8 cellular contexts compared by ENCODE assay signal in the genomic region with DNA sequence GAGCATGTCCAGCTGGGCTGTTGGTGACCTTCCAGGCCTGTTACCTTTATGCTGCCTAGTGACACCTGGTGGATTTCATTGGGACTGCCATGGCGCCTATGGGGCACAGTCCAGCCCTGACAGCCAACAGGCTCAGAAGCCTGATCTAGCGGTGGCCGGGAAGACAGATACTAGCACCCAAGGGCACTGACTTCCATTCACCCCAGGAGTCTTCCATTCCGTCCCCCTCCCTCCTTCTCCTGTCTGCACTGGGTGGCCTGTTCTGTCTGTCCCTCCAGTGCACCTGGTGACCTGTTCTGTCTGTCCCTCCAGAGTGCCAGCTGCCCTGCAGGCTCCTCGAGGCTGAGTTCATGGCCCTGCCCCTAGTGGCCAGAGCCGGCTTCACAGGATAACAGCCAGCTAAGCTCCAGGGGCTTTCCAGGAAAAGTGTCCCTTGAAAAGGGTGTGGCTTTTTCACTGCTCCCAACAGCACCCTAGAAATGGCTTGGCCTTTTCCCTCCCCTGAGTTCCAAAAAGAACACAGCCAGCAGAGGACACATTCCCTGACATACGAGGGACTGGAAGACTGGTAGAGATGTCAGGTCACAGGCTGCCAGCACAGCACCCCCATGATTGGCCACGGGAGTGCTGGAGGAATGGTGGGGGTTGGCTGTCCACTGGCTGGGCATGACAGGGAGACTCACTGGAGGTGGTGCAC. TPM values are rescaled to one million over a fixed set of nuclear protein-coding genes. Genes with fewer than 3 reads are reported as not detected.
DNase-seq lines count a peak whose midpoint lies in the region; TF ChIP-seq lines count a peak whose summit lies in the region.
"Not testable (repeated sequence)": the region's sequence is repeated elsewhere in the genome, so short reads cannot be mapped to it uniquely, and the experiment has no call there.

No MANE protein-coding gene starts in this region.

- not testable (repeated sequence) for H3K27ac ChIP-seq in Karpas-422 (ENCODE audit: low read length)

- H2AFZ ChIP-seq in Karpas-422 (ENCODE audit: low read length): peak overlapping the region; percentile 56; the same call in 1 of the 2 replicates

- H3K79me2 ChIP-seq in Karpas-422 (ENCODE audit: low read length): not testable (repeated sequence)

- CTCF ChIA-PET in activated CD4-positive, alpha-beta memory T cell treated with anti-CD3 and anti-CD28 coated beads for 36 hours (lab: Charles Lee): interaction anchor here (0.6 to 5.8 kb wide), 13 partner anchors 10 to 543 kb away, joined by 3 to 35 read pairs (median 4); a partner anchor contains a TSS

- POLR2A ChIA-PET in activated CD4-positive, alpha-beta memory T cell treated with anti-CD3 and anti-CD28 coated beads for 36 hours (lab: Charles Lee): not testable (repeated sequence)

- peak overlapping the region; percentile 12 for H3K4me3 ChIP-seq in HAP-1
- peak overlapping the region; percentile 56; the same call in 1 of the 2 replicates for H3K4me3 ChIP-seq in Karpas-422 (ENCODE audit: low read length)
- peak overlapping the region; percentile 36 for H3K4me3 ChIP-seq in retinal pigment epithelial cell (ENCODE audit: low read length)

- H3K4me2 ChIP-seq in Karpas-422 (ENCODE audit: low read depth, low read length, poor library complexity, severe bottlenecking): peak overlapping the region; percentile 61

- H3K4me1 Mint-ChIP-seq in activated CD4-positive, alpha-beta memory T cell treated with anti-CD3 and anti-CD28 coated beads for 36 hours (ENCODE audit: low read depth); type B pancreatic cell (ENCODE audit: unreplicated experiment): not testable (repeated sequence)
- peaks cover 12% of the 10 kb centered on the region for H3K4me1 Mint-ChIP-seq in chondrocyte (ENCODE audit: low read depth)

- H3K4me3 Mint-ChIP-seq in activated CD4-positive, alpha-beta memory T cell treated with anti-CD3 and anti-CD28 coated beads for 36 hours: peak overlapping the region; percentile 66
- H3K4me3 Mint-ChIP-seq in chondrocyte (ENCODE audit: unreplicated experiment) (peak overlapping the region; percentile 72), type B pancreatic cell (peak overlapping the region; percentile 87)

- H3K27me3 ChIP-seq in HAP-1 (ENCODE audit: low read depth); Karpas-422 (ENCODE audit: low read length): not testable (repeated sequence)

- H3K36me3 Mint-ChIP-seq in activated CD4-positive, alpha-beta memory T cell treated with anti-CD3 and anti-CD28 coated beads for 36 hours; chondrocyte (ENCODE audit: low read depth); type B pancreatic cell: not testable (repeated sequence)

- not testable (repeated sequence) for H3K36me3 ChIP-seq in HAP-1 (replicated peaks); Karpas-422 (ENCODE audit: insufficient read depth, low read length)

- H3K27me3 Mint-ChIP-seq in activated CD4-positive, alpha-beta memory T cell treated with anti-CD3 and anti-CD28 coated beads for 36 hours; chondrocyte (ENCODE audit: low read depth): not testable (repeated sequence)
- H3K27me3 Mint-ChIP-seq in type B pancreatic cell: peaks cover 17% of the 10 kb centered on the region

- H3K9ac ChIP-seq in Karpas-422 (ENCODE audit: low read length): not testable (repeated sequence)

- in situ Hi-C loops in HAP-1 (cut with MboI; ENCODE audit: low sequenced_read_pairs): loop anchor here (10.0 kb wide), 4 partner anchors 46 to 1654 kb away; no protein-coding TSS in a partner anchor

- not testable (repeated sequence) for H3K9me3 Mint-ChIP-seq in activated CD4-positive, alpha-beta memory T cell treated with anti-CD3 and anti-CD28 coated beads for 36 hours; chondrocyte (ENCODE audit: low read depth); type B pancreatic cell

- peak; percentile 92 to 97 for DNase-seq in HAP-1 (ENCODE audit: low spot score in 2 of 2)
- peak; percentile 85 for DNase-seq in Karpas-422
- peak; percentile 86 for DNase-seq in activated CD4-positive, alpha-beta memory T cell treated with anti-CD3 and anti-CD28 coated beads for 36 hours
- DNase-seq in chondrocyte (ENCODE audit: low spot score): peak; percentile 85
- peak; percentile 70 for DNase-seq in iPS-NIHi7 (ENCODE audit: extremely low spot score)
- DNase-seq in retinal pigment epithelial cell (ENCODE audit: low read depth): not testable (repeated sequence)
- peak; percentile 79 for DNase-seq in type B pancreatic cell (ENCODE audit: extremely low spot score, unreplicated experiment)

- H3K9me3 ChIP-seq in HAP-1; Karpas-422 (ENCODE audit: low read length): not testable (repeated sequence)

- not testable (repeated sequence) for H3K27ac Mint-ChIP-seq in activated CD4-positive, alpha-beta memory T cell treated with anti-CD3 and anti-CD28 coated beads for 36 hours; type B pancreatic cell
- H3K27ac Mint-ChIP-seq in chondrocyte (ENCODE audit: unreplicated experiment): peak overlapping the region; percentile 45

- H3K9me2 ChIP-seq in Karpas-422 (replicated peaks; ENCODE audit: insufficient read depth, low read length): not testable (repeated sequence)

- H4K20me1 ChIP-seq in Karpas-422 (ENCODE audit: insufficient read depth, low read depth, low read length): not testable (repeated sequence)

- H3K4me1 ChIP-seq in HAP-1: peaks cover 18% of the 10 kb centered on the region
- not testable (repeated sequence) for H3K4me1 ChIP-seq in Karpas-422 (ENCODE audit: low read length)

- intact Hi-C loops in activated CD4-positive, alpha-beta memory T cell treated with anti-CD3 and anti-CD28 coated beads for 36 hours (cut with micrococcal nuclease): loop anchor here (5.0 kb wide), 3 partner anchors 69 to 359 kb away; no protein-coding TSS in a partner anchor

- TF ChIP-seq CTCF in GM12874 (IDR thresholded peaks at IDR 0.05; ENCODE audit: insufficient read depth, low read depth, low read length) (peak; percentile 85), chondrocyte (IDR thresholded peaks at IDR 0.05) (peak; percentile 80), retinal pigment epithelial cell (conservative IDR thresholded peaks at IDR 0.05; ENCODE audit: low read depth, low read length) (peak; percentile 85), type B pancreatic cell (conservative IDR thresholded peaks at IDR 0.05) (peak; percentile 77)

RNA-seq across cellular contexts. Expression of a gene that starts 15.2 kb away (rescaled TPM):
- 0.51 TPM in 1 of 2 replicates, not detected in the other for total RNA-seq in Karpas-422 (2014; rRNA removed; shearing (Covaris generic); ENCODE audit: low replicate concordance)
- total RNA-seq in activated CD4-positive, alpha-beta memory T cell treated with anti-CD3 and anti-CD28 coated beads for 36 hours: under 1 TPM; 0.27 to 0.31 TPM
- total RNA-seq in chondrocyte: not detected in 3 replicates
- not detected in 2 replicates for total RNA-seq in type B pancreatic cell (ENCODE audit: low replicate concordance)

RNA-seq across cellular contexts. Expression of a gene that starts 15.2 kb away (rescaled TPM):
- total RNA-seq in Karpas-422 (2014; rRNA removed; shearing (Covaris generic); ENCODE audit: low replicate concordance): 17.0 and 27.9 TPM in 2 replicates
- total RNA-seq in activated CD4-positive, alpha-beta memory T cell treated with anti-CD3 and anti-CD28 coated beads for 36 hours: 10 to 100 TPM; 12.6 to 15.5 TPM
- 15.5 to 30.6 TPM (median 15.9 TPM) in 3 replicates for total RNA-seq in chondrocyte
- 17.1 and 27.6 TPM in 2 replicates for total RNA-seq in type B pancreatic cell (ENCODE audit: low replicate concordance)

RNA-seq across cellular contexts. Expression of a gene that starts 16.3 kb away (rescaled TPM):
- not detected in 2 replicates for total RNA-seq in Karpas-422 (2014; rRNA removed; shearing (Covaris generic); ENCODE audit: low replicate concordance)
- total RNA-seq in activated CD4-positive, alpha-beta memory T cell treated with anti-CD3 and anti-CD28 coated beads for 36 hours: not detected
- total RNA-seq in chondrocyte (0.10 TPM in 1 of 3 replicates, not detected in the others), type B pancreatic cell (ENCODE audit: low replicate concordance) (not detected in 2 replicates)
